ENCODE assay signal across 1 cellular context in the genomic region with DNA sequence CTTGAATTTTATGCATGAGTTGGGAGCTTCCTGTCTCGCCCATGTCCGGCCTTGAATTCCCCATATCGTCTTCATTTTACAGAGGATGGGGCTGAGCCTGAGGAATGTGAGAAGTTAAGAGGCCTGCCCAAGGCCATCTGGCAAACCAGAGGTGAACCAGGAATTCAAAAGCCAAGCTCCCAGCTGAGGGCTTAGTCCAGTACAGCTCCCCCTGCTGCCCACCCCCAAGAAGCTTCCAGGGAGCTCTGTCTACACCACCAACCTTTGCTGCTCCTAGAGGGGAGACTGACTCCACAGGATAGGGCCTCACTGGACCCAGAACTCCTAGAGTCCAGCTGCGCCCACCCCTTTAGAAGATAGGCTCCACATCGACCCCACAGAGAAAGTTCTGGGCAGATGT.
TF ChIP-seq lines count a peak whose summit lies in the region.

No MANE protein-coding gene starts in this region.

TF ChIP-seq in GM12878, 131 proteins besides CTCF, POLR2A, EP300 and RAD21 (continued from another document):
- no peak for TF ChIP-seq BHLHE40 (IDR thresholded peaks at IDR 0.05; ENCODE audit: borderline replicate concordance in 1 of 2, low read depth in 2 of 2, low read length in 1 of 2)
TF ChIP-seq in GM12878: peak in this region for 1.
